ENCODE assay signal across 1 cellular context in the genomic region with DNA sequence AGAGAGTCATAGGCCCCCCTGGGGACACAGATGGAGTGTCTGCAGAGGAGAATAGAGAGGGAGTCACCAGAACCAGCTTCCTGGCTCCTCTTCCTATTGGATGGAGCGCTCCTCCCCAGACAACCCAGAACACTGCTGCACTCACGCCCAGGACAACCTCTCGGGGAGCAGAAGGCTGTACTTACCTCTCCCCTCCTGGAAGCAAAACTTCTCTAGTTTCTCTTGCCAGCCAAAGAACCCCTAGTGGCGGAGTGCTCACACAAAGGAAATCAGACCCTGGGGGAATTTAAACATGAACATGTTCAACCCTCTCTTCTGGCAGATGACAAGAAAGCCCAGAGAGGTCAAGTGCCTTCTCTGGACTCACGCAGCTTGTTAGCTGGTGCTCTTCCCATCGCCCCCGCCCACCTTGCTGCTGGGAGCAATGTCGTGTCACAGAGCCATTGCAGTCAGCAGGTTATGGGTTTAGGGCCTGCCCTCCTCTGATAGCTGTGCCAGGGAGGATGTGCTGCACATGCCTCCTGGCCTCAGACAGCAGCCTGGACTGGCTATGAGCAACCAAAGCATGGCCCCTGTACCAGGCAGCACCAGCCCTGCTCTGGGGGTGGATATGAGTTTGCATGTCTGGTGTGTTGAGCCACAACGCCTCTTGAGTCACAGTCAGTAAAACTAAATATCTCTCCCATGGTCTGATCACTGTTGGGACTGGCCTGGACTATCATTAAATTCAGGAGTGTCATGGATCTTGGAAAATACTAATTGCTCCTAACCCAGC.
TF ChIP-seq lines count a peak whose summit lies in the region.

No MANE protein-coding gene starts in this region.

TF ChIP-seq in GM23338, 12 proteins besides CTCF, POLR2A, EP300 and RAD21 (continued from another document):
- TF ChIP-seq, protein P1, sequence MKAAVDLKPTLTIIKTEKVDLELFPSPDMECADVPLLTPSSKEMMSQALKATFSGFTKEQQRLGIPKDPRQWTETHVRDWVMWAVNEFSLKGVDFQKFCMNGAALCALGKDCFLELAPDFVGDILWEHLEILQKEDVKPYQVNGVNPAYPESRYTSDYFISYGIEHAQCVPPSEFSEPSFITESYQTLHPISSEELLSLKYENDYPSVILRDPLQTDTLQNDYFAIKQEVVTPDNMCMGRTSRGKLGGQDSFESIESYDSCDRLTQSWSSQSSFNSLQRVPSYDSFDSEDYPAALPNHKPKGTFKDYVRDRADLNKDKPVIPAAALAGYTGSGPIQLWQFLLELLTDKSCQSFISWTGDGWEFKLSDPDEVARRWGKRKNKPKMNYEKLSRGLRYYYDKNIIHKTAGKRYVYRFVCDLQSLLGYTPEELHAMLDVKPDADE (IDR thresholded peaks at IDR 0.05), result no peak
- TF ChIP-seq POLR2AphosphoS5 (IDR thresholded peaks at IDR 0.05; ENCODE audit: low read depth) (no peak), STAT1 (IDR thresholded peaks at IDR 0.05; ENCODE audit: unreplicated experiment) (no peak)
